ENCODE assay signal across 25 cellular contexts in the genomic region with DNA sequence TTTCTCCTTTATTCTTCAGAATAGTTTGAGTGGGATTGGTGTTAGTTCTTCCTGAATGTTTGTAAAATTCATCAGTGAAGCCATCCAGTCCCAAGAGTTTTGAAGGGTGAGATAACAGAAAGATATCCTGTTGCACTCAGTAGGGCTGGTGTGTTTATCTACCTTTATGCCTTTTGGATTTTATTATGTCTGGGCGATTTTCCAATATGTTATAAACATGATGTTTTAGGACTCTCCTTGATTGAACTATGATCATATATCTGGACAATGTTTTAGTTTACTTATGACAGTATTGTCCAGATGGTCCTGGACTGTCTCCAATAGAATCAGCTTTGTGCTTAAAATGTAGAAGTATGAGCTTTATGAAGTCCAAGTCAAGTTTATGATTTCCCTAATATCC.
"Had no signal": no experiment of that assay in that cellular context is flagged by ENCODE, and none has a peak within 500 bp of the region (broad histone marks: within the 10 kb centered on the region; RNA-seq: fewer than 3 reads in every experiment).

No MANE protein-coding gene starts in this region.

- H3K9me3 ChIP-seq: psoas muscle, right lobe of liver, sigmoid colon, stomach, thoracic aorta, thyroid gland, tibial nerve, upper lobe of left lung, vagina had no signal

- H3K36me3 ChIP-seq: neural progenitor cell, right lobe of liver, sigmoid colon, stomach, thoracic aorta, thyroid gland, tibial nerve, upper lobe of left lung, vagina had no signal

- H3K27ac ChIP-seq: neural progenitor cell, parathyroid adenoma, psoas muscle, right lobe of liver, sigmoid colon, stomach, thoracic aorta, thyroid gland, tibial nerve, upper lobe of left lung, vagina had no signal

- H3K27me3 ChIP-seq: neural progenitor cell, sigmoid colon, stomach, thyroid gland, upper lobe of left lung, vagina had no signal

- H3K4me3 ChIP-seq: neural progenitor cell, psoas muscle, right lobe of liver, sigmoid colon, stomach, thoracic aorta, thyroid gland, tibial nerve, upper lobe of left lung, vagina had no signal

- H3K4me1 ChIP-seq: neural progenitor cell, parathyroid adenoma, psoas muscle, right lobe of liver, sigmoid colon, stomach, thyroid gland, tibial nerve, upper lobe of left lung, vagina had no signal

- ATAC-seq: naive thymus-derived CD8-positive, alpha-beta T cell; natural killer cell treated with Interleukin-12 subunit alpha and Interleukin-12 subunit beta and Interleukin-15 and Interleukin-18, amount 100 ng/mL, for 72 hours; psoas muscle; right cardiac atrium; right lobe of liver; stimulated activated effector memory CD8-positive, alpha-beta T cell treated with anti-CD3 and anti-CD28 coated beads, Interleukin-12 subunit alpha, Interleukin-12 subunit beta, amount 100 ng/mL, for 72 hours; stimulated activated naive B cell treated with anti-CD40 and anti-IgM and Interleukin-4, amounts not matched to agents 10 μg/mL and 1 μg/mL and 100 μg/mL, for 72 hours had no signal

- FAIRE-seq: urothelium cell line had no signal

- DNase-seq: naive thymus-derived CD8-positive, alpha-beta T cell; posterior cingulate gyrus; psoas muscle; right cardiac atrium; right lobe of liver; sigmoid colon; small intestine; stimulated activated CD4-positive, alpha-beta T cell treated with anti-CD3 and anti-CD28 coated beads, Interleukin-15, amount 100 ng/mL, for 24 hours; stimulated activated CD4-positive, alpha-beta T cell treated with anti-CD3 and anti-CD28 coated beads, Interleukin-2, amount 100 ng/mL, for 24 hours; stimulated activated CD4-positive, alpha-beta T cell treated with anti-CD3 and anti-CD28 coated beads, Interleukin-2, amount 100 ng/mL, for 48 hours; stimulated activated CD4-positive, alpha-beta T cell treated with anti-CD3 and anti-CD28 coated beads, Interleukin-4, amount 100 ng/mL, for 24 hours; stimulated activated naive B cell treated with anti-CD40 and anti-IgM and Interleukin-4, amounts not matched to agents 10 μg/mL and 1 μg/mL and 100 μg/mL, for 72 hours; stimulated activated naive CD4-positive, alpha-beta T cell treated with Interleukin-2 at 50 U/mL for 16 hours; stomach; thyroid gland; trophoblast cell; upper lobe of left lung had no signal
